ENCODE assay signal across 1 cellular context in the genomic region with DNA sequence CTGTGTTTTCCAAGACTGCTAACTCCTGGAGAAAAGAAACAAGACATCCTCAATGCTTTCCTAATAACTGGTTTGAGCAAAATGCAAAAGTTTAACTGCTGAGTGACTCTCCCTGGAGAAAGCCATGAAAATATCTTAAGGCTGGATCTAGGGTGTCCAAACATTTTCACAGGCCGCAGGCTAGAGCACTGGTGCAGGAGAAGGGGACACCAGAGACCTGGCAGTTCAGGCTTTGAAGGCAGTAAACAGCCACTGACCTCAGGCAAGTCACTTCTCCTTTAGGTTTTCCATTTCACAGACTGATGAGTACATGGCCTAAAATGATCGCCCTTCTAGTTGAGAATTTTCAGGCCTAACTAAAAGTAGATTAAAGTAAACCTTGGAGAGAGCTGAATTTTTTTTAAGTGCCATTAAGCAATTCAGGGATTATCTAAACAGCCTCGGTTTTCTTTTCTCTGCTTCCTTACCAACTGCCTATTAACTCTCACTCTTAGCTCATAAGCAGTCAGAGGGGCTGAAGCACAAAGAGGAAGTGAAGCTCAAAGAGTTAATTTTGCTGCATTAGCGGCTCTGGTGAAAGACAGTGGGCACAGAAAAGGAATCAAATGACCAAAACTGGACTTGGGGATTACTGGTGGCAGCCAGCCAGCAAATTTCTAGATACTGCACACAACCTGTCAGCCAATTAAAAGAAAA.
TF ChIP-seq lines count a peak whose summit lies in the region.

No MANE protein-coding gene starts in this region.

TF ChIP-seq in K562, 482 proteins besides CTCF, POLR2A, EP300 and RAD21 (continued from another document):
- TF ChIP-seq, protein P1, sequence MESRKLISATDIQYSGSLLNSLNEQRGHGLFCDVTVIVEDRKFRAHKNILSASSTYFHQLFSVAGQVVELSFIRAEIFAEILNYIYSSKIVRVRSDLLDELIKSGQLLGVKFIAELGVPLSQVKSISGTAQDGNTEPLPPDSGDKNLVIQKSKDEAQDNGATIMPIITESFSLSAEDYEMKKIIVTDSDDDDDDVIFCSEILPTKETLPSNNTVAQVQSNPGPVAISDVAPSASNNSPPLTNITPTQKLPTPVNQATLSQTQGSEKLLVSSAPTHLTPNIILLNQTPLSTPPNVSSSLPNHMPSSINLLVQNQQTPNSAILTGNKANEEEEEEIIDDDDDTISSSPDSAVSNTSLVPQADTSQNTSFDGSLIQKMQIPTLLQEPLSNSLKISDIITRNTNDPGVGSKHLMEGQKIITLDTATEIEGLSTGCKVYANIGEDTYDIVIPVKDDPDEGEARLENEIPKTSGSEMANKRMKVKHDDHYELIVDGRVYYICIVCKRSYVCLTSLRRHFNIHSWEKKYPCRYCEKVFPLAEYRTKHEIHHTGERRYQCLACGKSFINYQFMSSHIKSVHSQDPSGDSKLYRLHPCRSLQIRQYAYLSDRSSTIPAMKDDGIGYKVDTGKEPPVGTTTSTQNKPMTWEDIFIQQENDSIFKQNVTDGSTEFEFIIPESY (CRISPR knock-in tag; IDR thresholded peaks at IDR 0.05): peak; percentile 35; the same call in 1 of the 2 replicates
- TF ChIP-seq SMARCE1 (IDR thresholded peaks at IDR 0.05) (peak; percentile 49; the same call in 1 of the 2 replicates), ZNF165 (CRISPR knock-in tag; IDR thresholded peaks at IDR 0.05; ENCODE audit: borderline replicate concordance) (no peak), MYC (IDR thresholded peaks at IDR 0.05; ENCODE audit: low read depth, low read length) (no peak), MYC (CRISPR knock-in tag; IDR thresholded peaks at IDR 0.05; ENCODE audit: borderline replicate concordance, low read depth) (no peak), SPI1 (IDR thresholded peaks at IDR 0.05; ENCODE audit: borderline replicate concordance, low read depth, low read length) (peak; percentile 98), ETV5 (CRISPR knock-in tag; IDR thresholded peaks at IDR 0.05; ENCODE audit: low read depth) (0 out of 2 replicates have a peak, but pooled peaks have one; percentile 29), KLF13 (tag; IDR thresholded peaks at IDR 0.05; ENCODE audit: borderline replicate concordance, low read depth) (no peak), FOXK2 (conservative IDR thresholded peaks at IDR 0.05 in 1 of 2, IDR thresholded peaks at IDR 0.05 in 1 of 2; ENCODE audit: low read depth in 2 of 2) (no peak), NFIC (IDR thresholded peaks at IDR 0.05) (peak; percentile 78), ZNF79 (CRISPR knock-in tag; IDR thresholded peaks at IDR 0.05; ENCODE audit: low read depth) (peak; percentile 91), AFF4 (CRISPR knock-in tag; IDR thresholded peaks at IDR 0.05) (peak; percentile 15; the same call in 1 of the 2 replicates), ZNF589 (CRISPR knock-in tag; IDR thresholded peaks at IDR 0.05; ENCODE audit: low read depth) (no peak), SMARCA4 (IDR thresholded peaks at IDR 0.05) (peak; percentile 29; the same call in 1 of the 2 replicates), ZNF175 (CRISPR knock-in tag; IDR thresholded peaks at IDR 0.05; ENCODE audit: low read depth) (no peak), MED1 (CRISPR knock-in tag; IDR thresholded peaks at IDR 0.05; ENCODE audit: borderline replicate concordance) (no peak), MTA3 (IDR thresholded peaks at IDR 0.05; ENCODE audit: borderline replicate concordance) (0 out of 2 replicates have a peak, but pooled peaks have one; percentile 37), CAMTA2 (CRISPR knock-in tag; conservative IDR thresholded peaks at IDR 0.05) (no peak), ZNF592 (IDR thresholded peaks at IDR 0.05) (0 out of 2 replicates have a peak, but pooled peaks have one; percentile 4), DPF2 (IDR thresholded peaks at IDR 0.05) (peak; percentile 38; the same call in 1 of the 2 replicates)
- TF ChIP-seq, protein P2, sequence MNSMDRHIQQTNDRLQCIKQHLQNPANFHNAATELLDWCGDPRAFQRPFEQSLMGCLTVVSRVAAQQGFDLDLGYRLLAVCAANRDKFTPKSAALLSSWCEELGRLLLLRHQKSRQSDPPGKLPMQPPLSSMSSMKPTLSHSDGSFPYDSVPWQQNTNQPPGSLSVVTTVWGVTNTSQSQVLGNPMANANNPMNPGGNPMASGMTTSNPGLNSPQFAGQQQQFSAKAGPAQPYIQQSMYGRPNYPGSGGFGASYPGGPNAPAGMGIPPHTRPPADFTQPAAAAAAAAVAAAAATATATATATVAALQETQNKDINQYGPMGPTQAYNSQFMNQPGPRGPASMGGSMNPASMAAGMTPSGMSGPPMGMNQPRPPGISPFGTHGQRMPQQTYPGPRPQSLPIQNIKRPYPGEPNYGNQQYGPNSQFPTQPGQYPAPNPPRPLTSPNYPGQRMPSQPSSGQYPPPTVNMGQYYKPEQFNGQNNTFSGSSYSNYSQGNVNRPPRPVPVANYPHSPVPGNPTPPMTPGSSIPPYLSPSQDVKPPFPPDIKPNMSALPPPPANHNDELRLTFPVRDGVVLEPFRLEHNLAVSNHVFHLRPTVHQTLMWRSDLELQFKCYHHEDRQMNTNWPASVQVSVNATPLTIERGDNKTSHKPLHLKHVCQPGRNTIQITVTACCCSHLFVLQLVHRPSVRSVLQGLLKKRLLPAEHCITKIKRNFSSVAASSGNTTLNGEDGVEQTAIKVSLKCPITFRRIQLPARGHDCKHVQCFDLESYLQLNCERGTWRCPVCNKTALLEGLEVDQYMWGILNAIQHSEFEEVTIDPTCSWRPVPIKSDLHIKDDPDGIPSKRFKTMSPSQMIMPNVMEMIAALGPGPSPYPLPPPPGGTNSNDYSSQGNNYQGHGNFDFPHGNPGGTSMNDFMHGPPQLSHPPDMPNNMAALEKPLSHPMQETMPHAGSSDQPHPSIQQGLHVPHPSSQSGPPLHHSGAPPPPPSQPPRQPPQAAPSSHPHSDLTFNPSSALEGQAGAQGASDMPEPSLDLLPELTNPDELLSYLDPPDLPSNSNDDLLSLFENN (IDR thresholded peaks at IDR 0.05; ENCODE audit: low read depth in 2 of 2, low read length in 2 of 2): no peak
